In genomic region chr11:128889657-128890213, GRCh38 we compare ENCODE assay signal across 17 cellular contexts. TPM values are rescaled to one million over a fixed set of nuclear protein-coding genes. Genes with fewer than 3 reads are reported as not detected.
DNase-seq lines count a peak whose midpoint lies in the region; ATAC-seq and TF ChIP-seq lines count a peak whose summit lies in the region.
"Had no signal": no experiment of that assay in that cellular context is flagged by ENCODE, and none has a peak within 500 bp of the region (broad histone marks: within the 10 kb centered on the region; RNA-seq: fewer than 3 reads in every experiment).

No MANE protein-coding gene starts in this region.

- H3K9me3 Mint-ChIP-seq in activated T-helper 17 cell treated with anti-CD3 and anti-CD28 coated beads, Interleukin-2, amount 50 U/mL, for 72 hours = no peaks in the 10 kb centered on the region
- H3K9me3 Mint-ChIP-seq in naive B cell (peaks cover 0 to 1% (median 0%) of the 10 kb centered on the region in 7 donors), natural killer cell (no peaks in the 10 kb centered on the region), osteocyte (ENCODE audit: unreplicated experiment) (no peaks in the 10 kb centered on the region)
- H3K9me3 Mint-ChIP-seq: activated T-cell treated with anti-CD3 and anti-CD28 coated beads, Interleukin-2, amount 50 U/mL, for 72 hours had no signal

- TF ChIP-seq CTCF in natural killer cell (IDR thresholded peaks at IDR 0.05) = no peak
- no peak for TF ChIP-seq CTCF in osteocyte (IDR thresholded peaks at IDR 0.05)

- no peaks in the 10 kb centered on the region for H3K36me3 Mint-ChIP-seq in activated T-helper 17 cell treated with anti-CD3 and anti-CD28 coated beads, Interleukin-2, amount 50 U/mL, for 72 hours (ENCODE audit: low read depth)
- H3K36me3 Mint-ChIP-seq in naive B cell = no peaks in the 10 kb centered on the region
- no peaks in the 10 kb centered on the region for H3K36me3 Mint-ChIP-seq in natural killer cell
- H3K36me3 Mint-ChIP-seq in osteocyte (ENCODE audit: unreplicated experiment) = no peaks in the 10 kb centered on the region

- DNase-seq in HAP-1 (ENCODE audit: low spot score in 2 of 2) (peak; percentile 33 to 44), naive B cell (no peak), natural killer cell (no peak), NCI-H1092 treated with DMSO at 0.1 percent for 48 hours (lab: John Stamatoyannopoulos, UW) (no peak), osteocyte (ENCODE audit: extremely low spot score, unreplicated experiment) (no peak)
- DNase-seq in effector memory CD4-positive, alpha-beta T cell = no peak
- DNase-seq: activated CD4-positive, alpha-beta T cell treated with anti-CD3 and anti-CD28 coated beads, Interleukin-2, amount 50 U/mL, for 4 hours; cerebellar nuclear complex; IMR-90; NCI-H2081 treated with DMSO at 0.1 percent for 48 hours; T1000 had no signal

- ATAC-seq in activated T-helper 17 cell treated with anti-CD3 and anti-CD28 coated beads, Interleukin-2, amount 50 U/mL, for 72 hours (replicated peaks) = no peak
- ATAC-seq in naive B cell (ENCODE audit: low read depth in 2 of 2) (no peak), natural killer cell (no peak)

- no peak overlapping the region for H2AFZ ChIP-seq in ACC112 (ENCODE audit: low read length, unreplicated experiment)

- no peaks in the 10 kb centered on the region for H3K9me3 ChIP-seq in HAP-1
- H3K9me3 ChIP-seq in effector memory CD4-positive, alpha-beta T cell (ENCODE audit: control insufficient read depth, low read length) = no peaks in the 10 kb centered on the region
- H3K9me3 ChIP-seq: SJSA1 had no signal

- no peak overlapping the region for H3K27ac Mint-ChIP-seq in activated T-helper 17 cell treated with anti-CD3 and anti-CD28 coated beads, Interleukin-2, amount 50 U/mL, for 72 hours
- H3K27ac Mint-ChIP-seq in naive B cell (no peak overlapping the region), natural killer cell (no peak overlapping the region), osteocyte (ENCODE audit: unreplicated experiment) (no peak overlapping the region)
- H3K27ac Mint-ChIP-seq: activated T-cell treated with anti-CD3 and anti-CD28 coated beads, Interleukin-2, amount 50 U/mL, for 72 hours had no signal

- H3K27me3 ChIP-seq in ACC112 (ENCODE audit: insufficient read depth, low read length) (peaks cover 31% of the 10 kb centered on the region), HAP-1 (ENCODE audit: low read depth) (no peaks in the 10 kb centered on the region)
- peaks cover 17% of the 10 kb centered on the region for H3K27me3 ChIP-seq in effector memory CD4-positive, alpha-beta T cell (replicated peaks; ENCODE audit: control insufficient read depth, insufficient read depth, low read length, poor library complexity, severe bottlenecking)

- H3K4me3 ChIP-seq in ACC112 (ENCODE audit: low read depth, low read length) (0 out of 2 replicates have a peak overlapping the region, but pooled peaks have one; percentile 74), HAP-1 (no peak overlapping the region)
- no peak overlapping the region for H3K4me3 ChIP-seq in effector memory CD4-positive, alpha-beta T cell (ENCODE audit: insufficient read depth, low read depth, low read length, poor library complexity, severe bottlenecking)
- H3K4me3 ChIP-seq: SJSA1 had no signal

- H3K4me1 ChIP-seq in ACC112 (ENCODE audit: control insufficient read depth, insufficient read depth, low read length, unreplicated experiment) (no peaks in the 10 kb centered on the region), HAP-1 (peaks cover 12% of the 10 kb centered on the region)
- H3K4me1 ChIP-seq in effector memory CD4-positive, alpha-beta T cell (ENCODE audit: control insufficient read depth, insufficient read depth, low read length, poor library complexity, severe bottlenecking) = peaks cover 7% of the 10 kb centered on the region

- in situ Hi-C loops in HAP-1 (cut with MboI; ENCODE audit: low sequenced_read_pairs) = loop anchor here (5.0 to 25.0 kb wide), 3 partner anchors 68 to 873 kb away; no protein-coding TSS in a partner anchor

- H3K4me1 Mint-ChIP-seq in activated T-helper 17 cell treated with anti-CD3 and anti-CD28 coated beads, Interleukin-2, amount 50 U/mL, for 72 hours = no peaks in the 10 kb centered on the region
- H3K4me1 Mint-ChIP-seq in naive B cell = peaks cover 21 to 41% (median 24%) of the 10 kb centered on the region in 3 donors
- peaks cover 23 to 37% of the 10 kb centered on the region in 2 donors for H3K4me1 Mint-ChIP-seq in natural killer cell
- peaks cover 1% of the 10 kb centered on the region for H3K4me1 Mint-ChIP-seq in osteocyte (ENCODE audit: unreplicated experiment)

- H3K27ac ChIP-seq in ACC112 (ENCODE audit: low read depth, low read length) = no peak overlapping the region
- no peak overlapping the region for H3K27ac ChIP-seq in effector memory CD4-positive, alpha-beta T cell (ENCODE audit: insufficient read depth, low read length, poor library complexity, severe bottlenecking)
- H3K27ac ChIP-seq: SJSA1 had no signal

- peak overlapping the region; percentile 57 for H3K4me3 Mint-ChIP-seq in activated T-helper 17 cell treated with anti-CD3 and anti-CD28 coated beads, Interleukin-2, amount 50 U/mL, for 72 hours
- H3K4me3 Mint-ChIP-seq in naive B cell = peak overlapping the region in 7 of 8 donors; percentile 7 to 79 (median 46)
- no peak overlapping the region for H3K4me3 Mint-ChIP-seq in natural killer cell
- H3K4me3 Mint-ChIP-seq in osteocyte (ENCODE audit: unreplicated experiment) = no peak overlapping the region

- H3K36me3 ChIP-seq in ACC112 (ENCODE audit: insufficient read depth, low read length) = no peaks in the 10 kb centered on the region
- H3K36me3 ChIP-seq in HAP-1 (replicated peaks) = no peaks in the 10 kb centered on the region
- no peaks in the 10 kb centered on the region for H3K36me3 ChIP-seq in effector memory CD4-positive, alpha-beta T cell (ENCODE audit: control insufficient read depth, insufficient read depth, low read length)
- H3K36me3 ChIP-seq: SJSA1 had no signal

- peaks cover 50% of the 10 kb centered on the region for H3K27me3 Mint-ChIP-seq in activated T-helper 17 cell treated with anti-CD3 and anti-CD28 coated beads, Interleukin-2, amount 50 U/mL, for 72 hours
- H3K27me3 Mint-ChIP-seq in naive B cell (peaks cover 74 to 91% (median 91%) of the 10 kb centered on the region in 3 donors), natural killer cell (ENCODE audit: low read depth in 2 of 2) (peaks cover 60 to 72% of the 10 kb centered on the region in 2 donors), osteocyte (ENCODE audit: unreplicated experiment) (peaks cover 48% of the 10 kb centered on the region)

- no peaks in the 10 kb centered on the region for H3K79me2 ChIP-seq in ACC112 (ENCODE audit: control insufficient read depth, insufficient read depth, low read length, unreplicated experiment)

- intact Hi-C loops in natural killer cell (cut with micrococcal nuclease) = loop anchor here (5.0 kb wide), 1 partner anchor 443 kb away; no protein-coding TSS in a partner anchor

RNA-seq across cellular contexts. Expression of gene KCNJ5, which starts 1.4 kb away (rescaled TPM):
- not detected for total RNA-seq in activated T-helper 17 cell treated with anti-CD3 and anti-CD28 coated beads, Interleukin-2, amount 50 U/mL, for 72 hours
- not detected for polyA plus RNA-seq in naive B cell (ENCODE audit: low read depth in 6 of 6)
- under 1 TPM; 0.09 to 0.18 (median 0.15) TPM for total RNA-seq in natural killer cell
- total RNA-seq in osteocyte = not detected in 2 replicates
- total RNA-seq: SJSA1 had no signal
- polyA plus RNA-seq: AG04450 had no signal

RNA-seq across cellular contexts. Expression of gene KCNJ1, which starts 22.6 kb away (rescaled TPM):
- total RNA-seq in activated T-helper 17 cell treated with anti-CD3 and anti-CD28 coated beads, Interleukin-2, amount 50 U/mL, for 72 hours = not detected
- polyA plus RNA-seq in naive B cell (ENCODE audit: low read depth in 6 of 6) = under 1 TPM in 3 of 6 donors, not detected in 3; 0.18 to 0.64 (median 0.20) TPM
- not detected for total RNA-seq in natural killer cell
- not detected in 2 replicates for total RNA-seq in osteocyte
- total RNA-seq: activated T-cell treated with anti-CD3 and anti-CD28 coated beads, Interleukin-2, amount 50 U/mL, for 72 hours; IMR-90; SJSA1; temporal lobe had no signal
- polyA plus RNA-seq: AG04450, IMR-90 had no signal

RNA-seq across cellular contexts. Expression of gene TP53AIP1, which starts 52.9 kb away (rescaled TPM):
- not detected for total RNA-seq in activated T-helper 17 cell treated with anti-CD3 and anti-CD28 coated beads, Interleukin-2, amount 50 U/mL, for 72 hours
- not detected for polyA plus RNA-seq in naive B cell (ENCODE audit: low read depth in 6 of 6)
- total RNA-seq in natural killer cell = not detected
- not detected in 2 replicates for total RNA-seq in osteocyte
- total RNA-seq: IMR-90, SJSA1 had no signal
- polyA plus RNA-seq: AG04450, IMR-90 had no signal

Comparison
In these comparisons a context has a peak if more than half of its experiments do, and no peak if none do; other contexts are left out.
1. DNase-seq: peak in HAP-1 (2 of 2); none in naive B cell (single experiment), natural killer cell (single experiment), NCI-H1092 treated with DMSO at 0.1 percent for 48 hours (single experiment), effector memory CD4-positive, alpha-beta T cell (0 of 3) and osteocyte (single experiment).
2. H3K4me3 Mint-ChIP-seq: peak in activated T-helper 17 cell treated with anti-CD3 and anti-CD28 coated beads, Interleukin-2, amount 50 U/mL, for 72 hours (single experiment) and naive B cell (7 of 8); none in natural killer cell (single experiment) and osteocyte (single experiment).